Comparison of ENCODE assay signal across 8 cellular contexts in the genomic region with DNA sequence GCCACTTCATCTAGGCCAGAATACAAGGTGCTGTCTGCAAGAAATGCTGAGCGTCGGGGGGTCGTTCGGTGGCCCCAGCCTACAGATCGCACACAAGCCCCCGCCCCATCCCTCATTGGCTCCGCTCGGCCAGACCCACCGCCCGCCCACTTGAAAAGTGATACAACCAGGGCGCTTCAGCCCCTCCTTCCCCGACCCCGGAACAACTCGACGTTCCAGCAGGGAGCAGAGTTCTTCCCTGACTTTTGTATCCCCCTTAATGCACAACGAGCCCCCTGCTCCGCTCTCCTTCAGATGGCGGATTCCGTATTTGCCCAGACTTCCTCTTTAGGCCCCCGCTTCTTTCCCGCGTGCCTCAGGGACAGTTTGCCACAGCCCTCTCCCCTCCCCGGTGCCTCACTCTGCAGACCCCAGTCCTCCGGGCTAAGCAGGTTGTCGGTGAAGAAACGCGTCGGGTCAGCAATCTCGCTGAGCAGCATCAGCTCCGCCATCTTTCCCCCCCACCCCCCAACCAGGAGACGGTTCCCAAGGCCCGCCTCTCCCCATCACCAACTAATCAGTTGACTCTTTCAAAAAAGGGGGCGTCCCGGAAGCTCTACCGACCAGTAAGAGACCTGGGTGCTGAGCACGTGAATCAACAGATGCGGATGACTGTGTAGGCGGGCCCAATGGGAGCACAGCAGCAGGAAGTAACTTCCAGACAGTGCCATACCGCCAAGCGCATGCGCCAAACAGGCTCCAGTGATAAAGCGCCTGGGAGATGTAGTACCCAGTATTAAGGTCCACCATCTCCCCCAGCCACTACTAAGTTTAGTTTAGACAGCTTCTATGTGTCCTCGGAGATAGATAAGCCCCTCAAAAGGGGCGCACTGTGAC. TPM values are rescaled to one million over a fixed set of nuclear protein-coding genes. Genes with fewer than 3 reads are reported as not detected.
A peak's percentile ranks its signal among the peaks of the same experiment; 100 is the strongest.
DNase-seq lines count a peak whose midpoint lies in the region; ATAC-seq and TF ChIP-seq lines count a peak whose summit lies in the region.

Gene ATF6B (minus strand): TSS at position 530 of the 876 bp plus-strand sequence. CDS start 39 bp downstream, at position 491.

- H3K27me3 Mint-ChIP-seq in natural killer cell treated with Interleukin-12 subunit alpha and Interleukin-12 subunit beta and Interleukin-15 and Interleukin-18, amount 100 ng/mL, for 72 hours: no peaks in the 10 kb centered on the region

- H3K4me3 Mint-ChIP-seq in natural killer cell treated with Interleukin-12 subunit alpha and Interleukin-12 subunit beta and Interleukin-15 and Interleukin-18, amount 100 ng/mL, for 72 hours: peak within 1 kb of the TSS; percentile 98

- H3K36me3 ChIP-seq in H7 (replicated peaks; ENCODE audit: control insufficient read depth, insufficient read depth, low read length): peaks cover 3% of the 10 kb centered on the region

- ATAC-seq in natural killer cell treated with Interleukin-12 subunit alpha and Interleukin-12 subunit beta and Interleukin-15 and Interleukin-18, amount 100 ng/mL, for 72 hours: peak; percentile 97 to 98
- peak; percentile 94 for ATAC-seq in stimulated activated naive CD8-positive, alpha-beta T cell treated with anti-CD3 and anti-CD28 coated beads, Interleukin-15, Interleukin-2, amounts not matched to agents 100 U/mL and 50 U/mL, for 24 hours

- no peak for TF ChIP-seq CTCF in fibroblast of pulmonary artery (IDR thresholded peaks at IDR 0.05; ENCODE audit: low read length, missing control alignments)

- DNase-seq in ELF-1 (ENCODE audit: low read depth, low spot score) (peak; percentile 97), H7 (peak; percentile 96), M059J (ENCODE audit: low read depth) (peak; percentile 100), SHP77 (lab: John Stamatoyannopoulos, UW) (peak; percentile 98 to 99), fibroblast of pulmonary artery (ENCODE audit: low read depth) (peak; percentile 100)
- DNase-seq in activated effector memory CD4-positive, alpha-beta T cell treated with Interleukin-2 at 50 U/mL for 16 hours: peak; percentile 93
- DNase-seq in natural killer cell treated with Interleukin-12 subunit alpha and Interleukin-12 subunit beta and Interleukin-15 and Interleukin-18, amount 100 ng/mL, for 72 hours (ENCODE audit: low spot score): peak; percentile 100
- DNase-seq in stimulated activated naive CD8-positive, alpha-beta T cell treated with anti-CD3 and anti-CD28 coated beads, Interleukin-15, Interleukin-2, amounts not matched to agents 100 U/mL and 50 U/mL, for 24 hours: peak; percentile 95

- no peaks in the 10 kb centered on the region for H3K9me3 Mint-ChIP-seq in natural killer cell treated with Interleukin-12 subunit alpha and Interleukin-12 subunit beta and Interleukin-15 and Interleukin-18, amount 100 ng/mL, for 72 hours

- H3K27ac Mint-ChIP-seq in natural killer cell treated with Interleukin-12 subunit alpha and Interleukin-12 subunit beta and Interleukin-15 and Interleukin-18, amount 100 ng/mL, for 72 hours: peak within 1 kb of the TSS; percentile 95 to 96

- H3K4me1 Mint-ChIP-seq in natural killer cell treated with Interleukin-12 subunit alpha and Interleukin-12 subunit beta and Interleukin-15 and Interleukin-18, amount 100 ng/mL, for 72 hours (ENCODE audit: low read depth in 2 of 2): peaks cover 41 to 51% of the 10 kb centered on the region in 2 donors

- no peaks in the 10 kb centered on the region for H3K27me3 ChIP-seq in H7 (ENCODE audit: control insufficient read depth, insufficient read depth, low read length)

- peaks cover 20% of the 10 kb centered on the region for H3K36me3 Mint-ChIP-seq in natural killer cell treated with Interleukin-12 subunit alpha and Interleukin-12 subunit beta and Interleukin-15 and Interleukin-18, amount 100 ng/mL, for 72 hours

- H3K4me3 ChIP-seq in H7 (ENCODE audit: insufficient read depth, low read depth, low read length) (peak within 1 kb of the TSS; percentile 92), fibroblast of pulmonary artery (replicated peaks; ENCODE audit: low read depth, low read length) (peak within 1 kb of the TSS; percentile 100)

RNA-seq across cellular contexts. Expression of gene ATF6B, which starts in this region (rescaled TPM):
- 25.1 and 26.2 TPM in 2 replicates for total RNA-seq in H7 (2014; rRNA removed; shearing (Covaris generic))
- 25.3 and 30.3 TPM in 2 replicates for total RNA-seq in M059J (2014; rRNA removed; shearing (Covaris generic))
- total RNA-seq in natural killer cell treated with Interleukin-12 subunit alpha and Interleukin-12 subunit beta and Interleukin-15 and Interleukin-18, amount 100 ng/mL, for 72 hours: 100 to 1,000 TPM; 125 to 132 TPM

Comparison
In these comparisons a context has a peak if more than half of its experiments do, and no peak if none do; other contexts are left out.
1. Peak in every context shown above with its lines: DNase-seq, ATAC-seq and H3K4me3 ChIP-seq.